ENCODE assay signal across 8 cellular contexts in genomic region chr2:61763605-61764034, GRCh38.
DNase-seq lines count a peak whose midpoint lies in the region; ATAC-seq and TF ChIP-seq lines count a peak whose summit lies in the region.

No MANE protein-coding gene starts in this region.

- peaks cover 2% of the 10 kb centered on the region for H3K36me3 Mint-ChIP-seq in activated naive CD4-positive, alpha-beta T cell treated with anti-CD3 and anti-CD28 coated beads, Interleukin-2, amount 10 ng/mL, durations not matched to agents 7 days and 5 days
- H3K36me3 Mint-ChIP-seq in activated B cell treated with CpG ODN at 0.5 μM for 24 hours (ENCODE audit: low read depth): peaks cover 10% of the 10 kb centered on the region

- H3K27me3 ChIP-seq in muscle layer of duodenum (ENCODE audit: low read depth, low read length): no peaks in the 10 kb centered on the region
- H3K27me3 ChIP-seq in vagina: no peaks in the 10 kb centered on the region

- H3K27me3 Mint-ChIP-seq in activated naive CD4-positive, alpha-beta T cell treated with anti-CD3 and anti-CD28 coated beads, Interleukin-2, amount 10 ng/mL, durations not matched to agents 7 days and 5 days: peaks cover 14% of the 10 kb centered on the region
- H3K27me3 Mint-ChIP-seq in activated B cell treated with CpG ODN at 0.5 μM for 24 hours: no peaks in the 10 kb centered on the region

- H3K27ac ChIP-seq in muscle layer of duodenum (ENCODE audit: low read length): peak overlapping the region; percentile 100
- peak overlapping the region; percentile 97 for H3K27ac ChIP-seq in vagina

- ATAC-seq in HG02763 (IDR thresholded peaks at IDR 0.05; ENCODE audit: unreplicated experiment) (peak; percentile 22), activated B cell treated with CpG ODN at 0.5 μM for 24 hours (ENCODE audit: low read depth) (peak; percentile 2)

- H3K36me3 ChIP-seq in muscle layer of duodenum (ENCODE audit: control insufficient read depth in 1 of 2, insufficient read depth in 2 of 2, low read length in 2 of 2) (peaks cover 0 to 5% of the 10 kb centered on the region in 2 donors), vagina (no peaks in the 10 kb centered on the region)

- peaks cover 15% of the 10 kb centered on the region for H3K4me1 Mint-ChIP-seq in activated naive CD4-positive, alpha-beta T cell treated with anti-CD3 and anti-CD28 coated beads, Interleukin-2, amount 10 ng/mL, durations not matched to agents 7 days and 5 days
- peaks cover 16% of the 10 kb centered on the region for H3K4me1 Mint-ChIP-seq in activated B cell treated with CpG ODN at 0.5 μM for 24 hours

- CTCF ChIA-PET in activated naive CD4-positive, alpha-beta T cell treated with anti-CD3 and anti-CD28 coated beads, Interleukin-2, amount 10 ng/mL, durations not matched to agents 7 days and 5 days (lab: Charles Lee): no interaction called here
- CTCF ChIA-PET in activated B cell treated with CpG ODN at 0.5 μM for 24 hours (lab: Charles Lee): no interaction called here

- TF ChIP-seq CTCF in activated B cell treated with CpG ODN at 0.5 μM for 24 hours (IDR thresholded peaks at IDR 0.05) (no peak), vagina (IDR thresholded peaks at IDR 0.05) (no peak)

- intact Hi-C loops in activated B cell treated with CpG ODN at 0.5 μM for 24 hours (cut with micrococcal nuclease) (loop anchor here (1.0 to 5.0 kb wide), 8 partner anchors 30 to 1825 kb away; partner anchors contain the start of genes CCT4, FAM161A, MDH1 and PAPOLG), vagina (cut with DNase I) (loop anchor here (2.0 to 10.0 kb wide), 2 partner anchors 227 to 289 kb away; partner anchors contain the start of gene USP34)

- no peaks in the 10 kb centered on the region for H3K4me1 ChIP-seq in muscle layer of duodenum (ENCODE audit: control insufficient read depth in 1 of 2, insufficient read depth in 2 of 2, low read length in 2 of 2)
- H3K4me1 ChIP-seq in vagina: peaks cover 9% of the 10 kb centered on the region

- peaks cover 5% of the 10 kb centered on the region for H3K9me3 Mint-ChIP-seq in activated naive CD4-positive, alpha-beta T cell treated with anti-CD3 and anti-CD28 coated beads, Interleukin-2, amount 10 ng/mL, durations not matched to agents 7 days and 5 days
- H3K9me3 Mint-ChIP-seq in activated B cell treated with CpG ODN at 0.5 μM for 24 hours: no peaks in the 10 kb centered on the region

- peak overlapping the region; percentile 88 for H3K4me3 Mint-ChIP-seq in activated naive CD4-positive, alpha-beta T cell treated with anti-CD3 and anti-CD28 coated beads, Interleukin-2, amount 10 ng/mL, durations not matched to agents 7 days and 5 days
- H3K4me3 Mint-ChIP-seq in activated B cell treated with CpG ODN at 0.5 μM for 24 hours: peak overlapping the region; percentile 95

- no peak for TF ChIP-seq POLR2A in vagina (IDR thresholded peaks at IDR 0.05)

- POLR2A ChIA-PET in activated B cell treated with CpG ODN at 0.5 μM for 24 hours (lab: Charles Lee): interaction anchor here (0.8 to 1.7 kb wide), 8 partner anchors 9 to 227 kb away, joined by 3 to 25 read pairs (median 3); partner anchors contain the start of genes FAM161A and XPO1

- H3K27ac Mint-ChIP-seq in activated naive CD4-positive, alpha-beta T cell treated with anti-CD3 and anti-CD28 coated beads, Interleukin-2, amount 10 ng/mL, durations not matched to agents 7 days and 5 days: peak overlapping the region; percentile 96
- H3K27ac Mint-ChIP-seq in activated B cell treated with CpG ODN at 0.5 μM for 24 hours: peak overlapping the region; percentile 94

- no peak for DNase-seq in activated naive CD4-positive, alpha-beta T cell treated with anti-CD3 and anti-CD28 coated beads, Interleukin-2, amount 10 ng/mL, durations not matched to agents 7 days and 5 days
- DNase-seq in activated naive CD4-positive, alpha-beta T cell treated with anti-CD3 and anti-CD28 coated beads, Interleukin-2, amount 50 U/mL, for 16 hours: no peak
- peak; percentile 89 for DNase-seq in NCI-H1694 treated with DMSO at 0.1 percent for 48 hours (lab: John Stamatoyannopoulos, UW)
- no peak for DNase-seq in activated B cell treated with CpG ODN at 0.5 μM for 24 hours
- DNase-seq in fibroblast of peridontal ligament (ENCODE audit: extremely low read depth): peak; percentile 88
- DNase-seq in vagina (ENCODE audit: extremely low spot score in 2 of 2): peak in 1 of 2 donors; percentile 89

- peak overlapping the region; percentile 66 to 86 for H3K4me3 ChIP-seq in muscle layer of duodenum (ENCODE audit: low read depth in 1 of 2, low read length in 2 of 2)
- peak overlapping the region; percentile 69 to 83 for H3K4me3 ChIP-seq in vagina

- H3K9me3 ChIP-seq in muscle layer of duodenum (ENCODE audit: control insufficient read depth in 1 of 2, low read length in 2 of 2) (no peaks in the 10 kb centered on the region), vagina (no peaks in the 10 kb centered on the region)

Comparison
In these comparisons a context has a peak if more than half of its experiments do, and no peak if none do; other contexts are left out.
1. DNase-seq: peak in NCI-H1694 treated with DMSO at 0.1 percent for 48 hours (single experiment) and fibroblast of peridontal ligament (single experiment); none in activated naive CD4-positive, alpha-beta T cell treated with anti-CD3 and anti-CD28 coated beads, Interleukin-2, amount 10 ng/mL, durations not matched to agents 7 days and 5 days (single experiment), activated naive CD4-positive, alpha-beta T cell treated with anti-CD3 and anti-CD28 coated beads, Interleukin-2, amount 50 U/mL, for 16 hours (single experiment) and activated B cell treated with CpG ODN at 0.5 μM for 24 hours (single experiment).